12 cellular contexts compared by ENCODE assay signal in the genomic region with DNA sequence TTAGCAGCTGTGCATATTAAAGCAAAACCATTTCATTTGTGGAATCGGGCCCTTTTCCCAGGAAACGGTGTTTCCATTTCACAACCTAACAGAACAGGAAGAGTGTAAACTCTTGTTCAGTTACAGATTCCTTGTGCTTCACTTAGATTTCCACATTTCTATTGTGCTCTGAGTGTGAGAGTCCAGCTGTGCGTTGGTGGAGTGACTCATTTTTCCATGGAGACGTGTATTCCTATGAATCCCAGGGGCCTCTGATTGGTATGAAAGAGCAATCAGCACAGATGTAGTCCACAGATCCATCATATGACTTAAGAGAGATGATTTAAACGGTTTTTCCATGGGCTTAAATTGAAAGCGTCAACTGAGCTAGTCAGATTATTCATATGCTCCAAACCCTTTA. TPM values are rescaled to one million over a fixed set of nuclear protein-coding genes. Genes with fewer than 3 reads are reported as not detected.
DNase-seq lines count a peak whose midpoint lies in the region; ATAC-seq and TF ChIP-seq lines count a peak whose summit lies in the region.
"Had no signal": no experiment of that assay in that cellular context is flagged by ENCODE, and none has a peak within 500 bp of the region (broad histone marks: within the 10 kb centered on the region; RNA-seq: fewer than 3 reads in every experiment).

No MANE protein-coding gene starts in this region.

- TF ChIP-seq EP300 in sigmoid colon (IDR thresholded peaks at IDR 0.05), result peak in 1 of 4 donors; percentile 21

- H3K9ac ChIP-seq in Karpas-422 (ENCODE audit: low read length), result no peak overlapping the region

- DNase-seq in CD1c-positive myeloid dendritic cell (ENCODE audit: extremely low spot score) (peak; percentile 75), foreskin fibroblast (peak; percentile 96 to 97), sigmoid colon (peak; percentile 87), posterior cingulate gyrus (no peak), NCI-H1048 (lab: John Stamatoyannopoulos, UW) (no peak), Karpas-422 (no peak)
- no peak for DNase-seq in activated T-cell treated with anti-CD3 and anti-CD28 coated beads, Interleukin-2, amount 50 U/mL, for 72 hours
- DNase-seq: DMS153, NCI-H226 had no signal

- no peak overlapping the region for H2AFZ ChIP-seq in Karpas-422 (ENCODE audit: low read length)

- no peaks in the 10 kb centered on the region for H3K27me3 ChIP-seq in sigmoid colon
- no peaks in the 10 kb centered on the region for H3K27me3 ChIP-seq in Karpas-422 (ENCODE audit: low read length)
- H3K27me3 ChIP-seq: dorsolateral prefrontal cortex, neutrophil had no signal

- H3K27ac ChIP-seq in sigmoid colon (peak overlapping the region; percentile 51 to 74 (median 74)), Karpas-422 (ENCODE audit: low read length) (no peak overlapping the region)
- H3K27ac ChIP-seq: neutrophil had no signal

- WGBS in sigmoid colon, 2 donors, result 67 to 83% methylated on average over 6 of the region's 6 CpGs

- no peaks in the 10 kb centered on the region for H3K36me3 ChIP-seq in sigmoid colon
- H3K36me3 ChIP-seq in Karpas-422 (ENCODE audit: insufficient read depth, low read length), result no peaks in the 10 kb centered on the region
- H3K36me3 ChIP-seq: neutrophil had no signal

- H3K36me3 Mint-ChIP-seq in activated T-cell treated with anti-CD3 and anti-CD28 coated beads, Interleukin-2, amount 50 U/mL, for 72 hours (ENCODE audit: insufficient read depth in 2 of 2), result no peaks in the 10 kb centered on the region

- no peak overlapping the region for H3K27ac Mint-ChIP-seq in activated T-cell treated with anti-CD3 and anti-CD28 coated beads, Interleukin-2, amount 50 U/mL, for 72 hours

- peak overlapping the region in 1 of 2 donors; percentile 19 for H3K4me3 ChIP-seq in foreskin fibroblast (ENCODE audit: low read depth in 1 of 2, low read length in 2 of 2)
- H3K4me3 ChIP-seq in sigmoid colon, result no peak overlapping the region
- no peak overlapping the region for H3K4me3 ChIP-seq in Karpas-422 (ENCODE audit: low read length)
- H3K4me3 ChIP-seq: dorsolateral prefrontal cortex had no signal

- no peaks in the 10 kb centered on the region for H3K9me3 ChIP-seq in sigmoid colon
- H3K9me3 ChIP-seq in Karpas-422 (ENCODE audit: low read length), result no peaks in the 10 kb centered on the region
- H3K9me3 ChIP-seq: neutrophil had no signal

- H3K9me3 Mint-ChIP-seq in activated T-cell treated with anti-CD3 and anti-CD28 coated beads, Interleukin-2, amount 50 U/mL, for 72 hours, result no peaks in the 10 kb centered on the region

- no peak overlapping the region for H3K4me2 ChIP-seq in Karpas-422 (ENCODE audit: low read depth, low read length, poor library complexity, severe bottlenecking)

- peaks cover 16% of the 10 kb centered on the region for H3K27me3 Mint-ChIP-seq in activated T-cell treated with anti-CD3 and anti-CD28 coated beads, Interleukin-2, amount 50 U/mL, for 72 hours (ENCODE audit: low read depth)

- H4K20me1 ChIP-seq in Karpas-422 (ENCODE audit: insufficient read depth, low read depth, low read length), result no peaks in the 10 kb centered on the region

- peaks cover 0 to 4% (median 0%) of the 10 kb centered on the region in 4 donors for H3K4me1 ChIP-seq in sigmoid colon
- H3K4me1 ChIP-seq in Karpas-422 (ENCODE audit: low read length), result peaks cover 6% of the 10 kb centered on the region

- peak; percentile 66 for ATAC-seq in SK-N-SH treated with all-trans-retinoic acid at 6 μM for 48 hours
- no peak for ATAC-seq in activated T-cell treated with anti-CD3 and anti-CD28 coated beads, Interleukin-2, amount 50 U/mL, for 72 hours (replicated peaks in 1 of 2)

- no peaks in the 10 kb centered on the region for H3K9me2 ChIP-seq in Karpas-422 (replicated peaks; ENCODE audit: insufficient read depth, low read length)

- TF ChIP-seq CTCF in foreskin fibroblast (IDR thresholded peaks at IDR 0.05; ENCODE audit: low read depth, low read length) (no peak), sigmoid colon (IDR thresholded peaks at IDR 0.05) (no peak)

- peaks cover 2% of the 10 kb centered on the region for H3K4me1 Mint-ChIP-seq in activated T-cell treated with anti-CD3 and anti-CD28 coated beads, Interleukin-2, amount 50 U/mL, for 72 hours (ENCODE audit: low read depth)

- TF ChIP-seq POLR2A in sigmoid colon (IDR thresholded peaks at IDR 0.05), result no peak

- H3K79me2 ChIP-seq in Karpas-422 (ENCODE audit: low read length), result no peaks in the 10 kb centered on the region

- H3K4me3 Mint-ChIP-seq in activated T-cell treated with anti-CD3 and anti-CD28 coated beads, Interleukin-2, amount 50 U/mL, for 72 hours, result no peak overlapping the region

- intact Hi-C loops in sigmoid colon (cut with DNase I) (no loop called here), posterior cingulate gyrus (cut with DNase I) (no loop called here)

TF ChIP-seq in SK-N-SH treated with all-trans-retinoic acid at 6 μM for 48 hours, 23 proteins besides CTCF, POLR2A, EP300 and RAD21:
- TF ChIP-seq GLIS3 (CRISPR knock-in tag; IDR thresholded peaks at IDR 0.05) (no peak), SNAI2 (CRISPR knock-in tag; IDR thresholded peaks at IDR 0.05) (no peak), ARNTL (CRISPR knock-in tag; IDR thresholded peaks at IDR 0.05; ENCODE audit: borderline replicate concordance, low read depth) (no peak), TOX (CRISPR knock-in tag; IDR thresholded peaks at IDR 0.05; ENCODE audit: borderline replicate concordance) (no peak)
- TF ChIP-seq, protein P1, sequence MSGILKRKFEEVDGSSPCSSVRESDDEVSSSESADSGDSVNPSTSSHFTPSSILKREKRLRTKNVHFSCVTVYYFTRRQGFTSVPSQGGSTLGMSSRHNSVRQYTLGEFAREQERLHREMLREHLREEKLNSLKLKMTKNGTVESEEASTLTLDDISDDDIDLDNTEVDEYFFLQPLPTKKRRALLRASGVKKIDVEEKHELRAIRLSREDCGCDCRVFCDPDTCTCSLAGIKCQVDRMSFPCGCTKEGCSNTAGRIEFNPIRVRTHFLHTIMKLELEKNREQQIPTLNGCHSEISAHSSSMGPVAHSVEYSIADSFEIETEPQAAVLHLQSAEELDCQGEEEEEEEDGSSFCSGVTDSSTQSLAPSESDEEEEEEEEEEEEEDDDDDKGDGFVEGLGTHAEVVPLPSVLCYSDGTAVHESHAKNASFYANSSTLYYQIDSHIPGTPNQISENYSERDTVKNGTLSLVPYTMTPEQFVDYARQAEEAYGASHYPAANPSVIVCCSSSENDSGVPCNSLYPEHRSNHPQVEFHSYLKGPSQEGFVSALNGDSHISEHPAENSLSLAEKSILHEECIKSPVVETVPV (CRISPR knock-in tag; IDR thresholded peaks at IDR 0.05), result no peak

RNA-seq across cellular contexts. Expression of a gene that starts 13.3 kb away (rescaled TPM):
- 100 to 1,000 TPM; 231 to 519 (median 409) TPM for total RNA-seq in sigmoid colon
- 10 to 100 TPM; 11.8 to 88.9 (median 50.1) TPM for polyA plus RNA-seq in sigmoid colon
- 1 to 10 TPM; 2.4 to 4.3 TPM for total RNA-seq in activated T-cell treated with anti-CD3 and anti-CD28 coated beads, Interleukin-2, amount 50 U/mL, for 72 hours
- not detected in 2 replicates for total RNA-seq in Karpas-422 (2014; rRNA removed; shearing (Covaris generic); ENCODE audit: low replicate concordance)

RNA-seq across cellular contexts. Expression of a gene that starts 22.3 kb away (rescaled TPM):
- 10 to 100 TPM; 36.0 to 96.1 (median 51.2) TPM for total RNA-seq in sigmoid colon
- polyA plus RNA-seq in sigmoid colon, result 10 to 100 TPM; 11.6 to 53.1 (median 16.2) TPM
- total RNA-seq in activated T-cell treated with anti-CD3 and anti-CD28 coated beads, Interleukin-2, amount 50 U/mL, for 72 hours, result 10 to 100 TPM; 22.1 TPM
- total RNA-seq in Karpas-422 (2014; rRNA removed; shearing (Covaris generic); ENCODE audit: low replicate concordance), result 53.1 and 59.9 TPM in 2 replicates

RNA-seq across cellular contexts. Expression of a gene that starts 48.2 kb away (rescaled TPM):
- total RNA-seq in sigmoid colon, result 100 to 1,000 TPM in 3 of 4 donors, 10 to 100 TPM in 1; 87.4 to 230 (median 129) TPM
- polyA plus RNA-seq in sigmoid colon, result 100 to 1,000 TPM in 1 of 3 donors, 10 to 100 TPM in 2; 43.8 to 135 (median 55.7) TPM
- 100 to 1,000 TPM; 346 to 380 TPM for total RNA-seq in activated T-cell treated with anti-CD3 and anti-CD28 coated beads, Interleukin-2, amount 50 U/mL, for 72 hours
- total RNA-seq in Karpas-422 (2014; rRNA removed; shearing (Covaris generic); ENCODE audit: low replicate concordance), result 16.3 and 24.4 TPM in 2 replicates

Comparison
In these comparisons a context has a peak if more than half of its experiments do, and no peak if none do; other contexts are left out.
1. DNase-seq: peak in CD1c-positive myeloid dendritic cell (single experiment), foreskin fibroblast (2 of 2) and sigmoid colon (single experiment); none in activated T-cell treated with anti-CD3 and anti-CD28 coated beads, Interleukin-2, amount 50 U/mL, for 72 hours (0 of 2), posterior cingulate gyrus (0 of 10), NCI-H1048 (single experiment) and Karpas-422 (single experiment).
2. RNA of a gene that starts 13.3 kb away (total RNA-seq): 231 to 519 TPM in sigmoid colon; 2.4 to 4.3 TPM in activated T-cell treated with anti-CD3 and anti-CD28 coated beads, Interleukin-2, amount 50 U/mL, for 72 hours and not detected in Karpas-422; every median in the first group is over 10 times any median in the second.